In the genomic region with DNA sequence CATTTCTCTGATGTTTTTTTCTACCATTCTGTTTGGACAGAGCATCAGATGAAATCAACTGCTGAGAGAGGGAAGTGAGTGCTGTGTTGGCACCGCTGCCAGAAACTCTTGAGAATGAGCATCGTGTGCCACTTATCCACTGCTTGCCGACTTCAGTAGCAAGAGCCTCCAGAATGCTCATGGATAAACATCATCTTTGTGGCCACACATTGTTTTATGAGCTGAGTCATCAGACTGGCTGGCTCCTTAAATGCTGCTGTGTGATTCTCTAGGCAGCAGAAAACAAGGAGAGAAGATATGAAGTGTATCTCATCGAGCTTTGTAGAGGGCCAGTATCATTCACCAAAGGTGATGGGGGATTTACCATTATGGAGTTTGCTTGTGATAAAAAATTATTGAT, we compare ENCODE assay signal across 9 cellular contexts.
A peak's percentile ranks its signal among the peaks of the same experiment; 100 is the strongest.
DNase-seq lines count a peak whose midpoint lies in the region; ATAC-seq and TF ChIP-seq lines count a peak whose summit lies in the region.
"Had no signal": no experiment of that assay in that cellular context is flagged by ENCODE, and none has a peak within 500 bp of the region (broad histone marks: within the 10 kb centered on the region; RNA-seq: fewer than 3 reads in every experiment).

No MANE protein-coding gene starts in this region.

- TF ChIP-seq CTCF in AG04449 (IDR thresholded peaks at IDR 0.05; ENCODE audit: insufficient read depth, low read length, missing control alignments) (no peak), RWPE1 (conservative IDR thresholded peaks at IDR 0.05; ENCODE audit: low read depth) (no peak), tibial artery (IDR thresholded peaks at IDR 0.05) (no peak)

- H3K4me3 ChIP-seq in AG04449 (ENCODE audit: low read depth, low read length) (no peak overlapping the region), tibial artery (no peak overlapping the region)

- CTCF ChIA-PET in AG04449 (lab: Yijun Ruan, JAX), result no interaction called here
- CTCF ChIA-PET in RWPE1 (lab: Yijun Ruan, JAX), result no interaction called here

- peaks cover 0 to 14% (median 9%) of the 10 kb centered on the region in 4 donors for H3K4me1 ChIP-seq in tibial artery

- POLR2A ChIA-PET in AG04449 (lab: Yijun Ruan, JAX) (no interaction called here), RWPE1 (lab: Yijun Ruan, JAX; ENCODE audit: low non-redundant PET) (no interaction called here)

- no peaks in the 10 kb centered on the region for H3K9me3 ChIP-seq in tibial artery

- H3K27ac ChIP-seq in RWPE1 (no peak overlapping the region), tibial artery (no peak overlapping the region)

- intact Hi-C loops in tibial artery (cut with DNase I; ENCODE audit: low total_unique reads), result loop anchor here (10.0 kb wide), 1 partner anchor 703 kb away; no protein-coding TSS in a partner anchor

- H3K27me3 ChIP-seq in tibial artery, result peaks cover 0 to 1% of the 10 kb centered on the region in 2 donors

- H3K36me3 ChIP-seq in tibial artery, result no peaks in the 10 kb centered on the region

- DNase-seq in AG04449 (ENCODE audit: low read depth, low spot score) (peak; percentile 47), HS-27A (ENCODE audit: low read depth) (peak; percentile 30), RWPE1 (ENCODE audit: low spot score) (peak; percentile 25), foreskin melanocyte (peak; percentile 24), tibial artery (no peak)
- DNase-seq in central memory CD4-positive, alpha-beta T cell, result no peak
- DNase-seq: activated naive CD4-positive, alpha-beta T cell treated with anti-CD3 and anti-CD28 coated beads, Interleukin-2, amount 50 U/mL, for 16 hours had no signal

- ATAC-seq in HG03108 (IDR thresholded peaks at IDR 0.05; ENCODE audit: unreplicated experiment), result no peak
- ATAC-seq in GM18867 (IDR thresholded peaks at IDR 0.05; ENCODE audit: unreplicated experiment), result no peak

Comparison
In these comparisons a context has a peak if more than half of its experiments do, and no peak if none do; other contexts are left out.
1. DNase-seq: peak in AG04449 (single experiment), HS-27A (single experiment), RWPE1 (single experiment) and foreskin melanocyte (single experiment); none in central memory CD4-positive, alpha-beta T cell (single experiment) and tibial artery (0 of 2).